10 cellular contexts compared by ENCODE assay signal in the genomic region with DNA sequence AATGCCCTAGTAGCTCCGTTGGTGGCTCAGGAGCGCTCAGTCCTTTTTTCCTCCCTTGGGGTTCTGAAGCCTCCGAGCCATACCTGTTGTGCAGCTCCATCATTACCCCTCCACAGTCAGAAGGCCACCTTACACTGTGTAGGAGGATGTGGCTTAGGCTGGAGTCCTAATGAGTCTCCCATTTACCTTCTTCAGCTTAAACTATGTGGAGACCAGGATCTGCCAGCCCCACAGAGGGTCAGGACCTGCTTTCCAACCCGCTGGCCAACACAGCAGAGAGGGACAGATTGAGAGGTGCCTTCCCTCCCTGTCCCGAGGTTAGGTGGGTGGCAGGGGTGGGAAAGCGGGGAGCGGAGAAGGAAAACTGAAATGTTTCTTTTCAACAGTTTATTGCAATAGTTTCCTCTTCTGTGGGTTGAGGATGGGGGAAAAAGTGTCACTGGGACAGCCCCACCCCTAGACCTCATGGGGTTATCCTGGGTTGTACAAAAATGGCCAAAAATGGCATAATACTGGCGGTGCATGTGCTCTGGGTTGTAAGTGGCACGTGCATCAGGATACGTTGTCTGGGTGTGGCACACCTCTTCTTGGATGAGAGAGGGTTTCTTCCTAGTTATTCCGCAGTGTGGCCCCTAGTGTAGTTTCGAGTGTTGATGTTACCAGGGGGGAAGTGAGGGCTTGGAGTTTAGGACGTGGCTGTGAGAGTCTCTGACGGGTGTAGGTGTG. TPM values are rescaled to one million over a fixed set of nuclear protein-coding genes. Genes with fewer than 3 reads are reported as not detected.
DNase-seq lines count a peak whose midpoint lies in the region; ATAC-seq and TF ChIP-seq lines count a peak whose summit lies in the region.
"Had no signal": no experiment of that assay in that cellular context is flagged by ENCODE, and none has a peak within 500 bp of the region (broad histone marks: within the 10 kb centered on the region; RNA-seq: fewer than 3 reads in every experiment).

No MANE protein-coding gene starts in this region.

- no peak overlapping the region for H3K9ac ChIP-seq in H9 (ENCODE audit: extremely low read depth, insufficient read length, low read length)

- in situ Hi-C loops in gastrocnemius medialis (cut with MboI; ENCODE audit: low sequenced_read_pairs in 4 of 4): no loop called here

- no peak overlapping the region for H2BK5ac ChIP-seq in H9 (ENCODE audit: insufficient read length, low read length)

- no peak overlapping the region for H2AFZ ChIP-seq in H9 (ENCODE audit: low read length)

- peaks cover 46 to 63% of the 10 kb centered on the region in 2 experiments for H3K4me1 Mint-ChIP-seq in H9

- H3K27ac ChIP-seq in H9 (ENCODE audit: insufficient read length, low read depth, low read length) (no peak overlapping the region), VCaP (peak overlapping the region; percentile 99), gastrocnemius medialis (peak overlapping the region in 3 of 4 donors; percentile 11 to 48 (median 14))

- no peak overlapping the region for H4K8ac ChIP-seq in H9 (replicated peaks; ENCODE audit: insufficient read length, low read depth, low read length)

- no peak overlapping the region; a peak in 1 of 5 replicates for H3K4me3 Mint-ChIP-seq in H9

- H3K4me2 ChIP-seq in H9 (ENCODE audit: insufficient read depth, insufficient read length, low read length): no peak overlapping the region

- H3K27ac Mint-ChIP-seq in H9: peak overlapping the region in 1 of 3 experiments; percentile 65; a peak in 4 of 7 replicates

- ATAC-seq in Right ventricle myocardium superior (ENCODE audit: poor library complexity) (peak; percentile 17), gastrocnemius medialis (no peak), HG02870 (IDR thresholded peaks at IDR 0.05; ENCODE audit: unreplicated experiment) (no peak), GM19452 (IDR thresholded peaks at IDR 0.05; ENCODE audit: unreplicated experiment) (no peak)

- no peak overlapping the region for H4K91ac ChIP-seq in H9 (ENCODE audit: insufficient read length, low read depth, low read length)

- H3K27me3 Mint-ChIP-seq in H9 (ENCODE audit: low read depth): no peaks in the 10 kb centered on the region

- H3K36me3 Mint-ChIP-seq in H9 (ENCODE audit: insufficient read depth in 1 of 3, low read depth in 3 of 3): peaks cover 12 to 13% (median 12%) of the 10 kb centered on the region in 3 experiments

- H2AK5ac ChIP-seq in H9 (ENCODE audit: insufficient read length, low read length): no peak overlapping the region

- H3K4me1 ChIP-seq in H9 (ENCODE audit: insufficient read depth, low read length) (peaks cover 9% of the 10 kb centered on the region; the same call in 1 of the 2 replicates), gastrocnemius medialis (peaks cover 33 to 35% of the 10 kb centered on the region in 2 donors)

- H3K23ac ChIP-seq in H9 (ENCODE audit: insufficient read length, low read depth, low read length): no peak overlapping the region

- no peak overlapping the region for H2BK120ac ChIP-seq in H9 (ENCODE audit: low read depth, low read length, poor library complexity, severe bottlenecking)

- no peak overlapping the region for H3K4me3 ChIP-seq in gastrocnemius medialis

- no peak for DNase-seq in H9
- no peak for DNase-seq in Right ventricle myocardium superior
- DNase-seq in gastrocnemius medialis: no peak
- DNase-seq in NCI-H524 treated with DMSO at 0.1 percent for 48 hours (lab: John Stamatoyannopoulos, UW): no peak
- DNase-seq in amygdala (lab: John Stamatoyannopoulos, UW): no peak
- DNase-seq: activated CD4-positive, alpha-beta T cell treated with anti-CD3 and anti-CD28 coated beads, Interleukin-2, amount 50 U/mL, for 1 hour; NCI-H1092 had no signal

- H3K27me3 ChIP-seq in H9 (ENCODE audit: insufficient read depth, low read length) (no peaks in the 10 kb centered on the region), gastrocnemius medialis (no peaks in the 10 kb centered on the region)

- H2BK15ac ChIP-seq in H9 (ENCODE audit: low read depth, low read length): no peak overlapping the region

- H3K18ac ChIP-seq in H9 (ENCODE audit: insufficient read length, low read depth, low read length): no peak overlapping the region

- no peaks in the 10 kb centered on the region for H3K9me3 Mint-ChIP-seq in H9

- H3K79me2 ChIP-seq in H9 (ENCODE audit: insufficient read depth, low read length): peaks cover 15% of the 10 kb centered on the region; the same call in 1 of the 2 replicates

- TF ChIP-seq CTCF in H9 (conservative IDR thresholded peaks at IDR 0.05) (no peak), VCaP (conservative IDR thresholded peaks at IDR 0.05) (no peak), gastrocnemius medialis (IDR thresholded peaks at IDR 0.05 in 4 of 5, conservative IDR thresholded peaks at IDR 0.05 in 1 of 5) (no peak)

- no peak overlapping the region for H2BK12ac ChIP-seq in H9 (ENCODE audit: insufficient read length, low read depth, low read length)

- no peak overlapping the region for H4K5ac ChIP-seq in H9 (ENCODE audit: insufficient read length, low read depth, low read length)

- no peak overlapping the region for H3T11ph ChIP-seq in H9 (ENCODE audit: low read length)

- no peaks in the 10 kb centered on the region for H3K23me2 ChIP-seq in H9 (ENCODE audit: insufficient read length, low read depth, low read length, poor library complexity, severe bottlenecking)

- no CpG with 5 or more reads among the region's 14 CpGs for WGBS in H9 (ENCODE audit: extremely low coverage, insufficient read length, low lambda C conversion rate)

- no peak for TF ChIP-seq POLR2A in gastrocnemius medialis (IDR thresholded peaks at IDR 0.05)

- H3K79me1 ChIP-seq in H9 (ENCODE audit: insufficient read depth, low read depth, low read length, poor library complexity, severe bottlenecking): peaks cover 3% of the 10 kb centered on the region

- no peaks in the 10 kb centered on the region for H4K20me1 ChIP-seq in H9 (ENCODE audit: control insufficient read depth, insufficient read depth, insufficient read length)

- intact Hi-C loops in Right ventricle myocardium superior (cut with DNase I) (no loop called here), gastrocnemius medialis (cut with DNase I; ENCODE audit: low total_unique reads) (no loop called here)

- peak overlapping the region; percentile 18; the same call in 1 of the 2 replicates for H3K14ac ChIP-seq in H9 (ENCODE audit: insufficient read depth, low read length)

- H3K9me3 ChIP-seq in H9 (ENCODE audit: control insufficient read depth, low read depth, low read length) (no peaks in the 10 kb centered on the region), gastrocnemius medialis (no peaks in the 10 kb centered on the region)

- H3K36me3 ChIP-seq in gastrocnemius medialis: no peaks in the 10 kb centered on the region

- no peak overlapping the region for H2BK20ac ChIP-seq in H9 (ENCODE audit: low read depth, low read length, poor library complexity, severe bottlenecking)

- no peak overlapping the region for H3K56ac ChIP-seq in H9 (ENCODE audit: insufficient read length, low read depth, low read length)

- no peak overlapping the region for H3K4ac ChIP-seq in H9 (ENCODE audit: low read depth, low read length)

RNA-seq across cellular contexts. Expression of a gene that starts 31.5 kb away (rescaled TPM):
- total RNA-seq in H9 (2021): 46.6 and 46.8 TPM in 2 replicates
- 36.6 TPM for total RNA-seq in Right ventricle myocardium superior
- 10 to 100 TPM; 22.6 to 29.3 (median 26.9) TPM for total RNA-seq in gastrocnemius medialis

RNA-seq across cellular contexts. Expression of a gene that starts 52.1 kb away (rescaled TPM):
- 0.07 TPM in 1 of 2 replicates, not detected in the other for total RNA-seq in H9 (2021)
- not detected for total RNA-seq in Right ventricle myocardium superior
- total RNA-seq in gastrocnemius medialis: not detected
